29 cellular contexts compared by ENCODE assay signal in the genomic region with DNA sequence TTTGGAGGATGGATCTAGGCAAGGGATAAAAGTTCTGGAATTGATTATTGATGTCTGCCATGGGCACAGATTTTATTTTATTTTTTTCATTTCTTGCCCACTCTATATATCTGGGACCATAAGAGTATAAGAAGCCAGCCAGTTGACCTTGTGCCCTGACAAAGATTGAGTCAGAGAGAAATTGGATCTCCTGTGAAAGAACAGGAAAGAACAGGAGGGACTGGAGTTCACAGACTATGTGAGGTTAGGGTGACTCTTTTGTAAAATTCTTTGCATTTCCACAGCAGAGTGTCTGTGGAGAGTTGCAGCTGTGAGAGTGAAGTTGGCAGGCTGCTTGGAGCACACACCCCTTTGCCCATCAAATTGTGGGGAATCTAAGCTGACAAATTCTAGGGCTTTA.
"Had no signal": no experiment of that assay in that cellular context is flagged by ENCODE, and none has a peak within 500 bp of the region (broad histone marks: within the 10 kb centered on the region; RNA-seq: fewer than 3 reads in every experiment).

No MANE protein-coding gene starts in this region.

- H3K36me3 Mint-ChIP-seq: activated naive CD8-positive, alpha-beta T cell treated with anti-CD3 and anti-CD28 coated beads for 36 hours had no signal

- H3K9me3 Mint-ChIP-seq: activated CD4-positive, alpha-beta T cell treated with anti-CD3 and anti-CD28 coated beads, Interleukin-2, amount 10 ng/mL, durations not matched to agents 24 days and 14 days; activated naive CD8-positive, alpha-beta T cell treated with anti-CD3 and anti-CD28 coated beads for 36 hours had no signal

- H3K36me3 ChIP-seq: cardiac muscle cell, MG63, WERI-Rb-1 had no signal

- H3K4me3 Mint-ChIP-seq: activated CD4-positive, alpha-beta T cell treated with anti-CD3 and anti-CD28 coated beads, Interleukin-2, amount 10 ng/mL, durations not matched to agents 24 days and 14 days; activated CD8-positive, alpha-beta T cell treated with anti-CD3 and anti-CD28 coated beads for 36 hours; activated naive CD8-positive, alpha-beta T cell treated with anti-CD3 and anti-CD28 coated beads for 36 hours; activated T-cell treated with anti-CD3 and anti-CD28 coated beads, Interleukin-2, amount 50 U/mL, for 72 hours; activated T-helper 17 cell treated with anti-CD3 and anti-CD28 coated beads, Interleukin-2, amount 50 U/mL, for 72 hours had no signal

- H3K27ac ChIP-seq: cardiac muscle cell, PC-9, SK-N-MC, WERI-Rb-1 had no signal

- H3K4me3 ChIP-seq: cardiac muscle cell, MG63, PC-9, SK-N-MC had no signal

- H3K4me1 Mint-ChIP-seq: activated CD4-positive, alpha-beta T cell treated with anti-CD3 and anti-CD28 coated beads, Interleukin-2, amount 10 ng/mL, durations not matched to agents 24 days and 14 days; activated naive CD8-positive, alpha-beta T cell treated with anti-CD3 and anti-CD28 coated beads for 36 hours; activated T-helper 17 cell treated with anti-CD3 and anti-CD28 coated beads, Interleukin-2, amount 50 U/mL, for 72 hours had no signal

- H3K9me3 ChIP-seq: MG63 had no signal

- H3K27ac Mint-ChIP-seq: activated CD4-positive, alpha-beta T cell treated with anti-CD3 and anti-CD28 coated beads, Interleukin-2, amount 10 ng/mL, durations not matched to agents 24 days and 14 days; activated CD8-positive, alpha-beta T cell treated with anti-CD3 and anti-CD28 coated beads for 36 hours; activated naive CD8-positive, alpha-beta T cell treated with anti-CD3 and anti-CD28 coated beads for 36 hours; activated T-cell treated with anti-CD3 and anti-CD28 coated beads, Interleukin-2, amount 50 U/mL, for 72 hours; activated T-helper 17 cell treated with anti-CD3 and anti-CD28 coated beads, Interleukin-2, amount 50 U/mL, for 72 hours had no signal

- H2AFZ ChIP-seq: PC-9 had no signal

- H3K4me2 ChIP-seq: PC-9 had no signal

- DNase-seq: activated CD4-positive, alpha-beta T cell treated with anti-CD3 and anti-CD28 coated beads, Interleukin-2, amount 10 ng/mL, durations not matched to agents 24 days and 14 days; activated CD4-positive, alpha-beta T cell treated with anti-CD3 and anti-CD28 coated beads, Interleukin-2, amount 50 U/mL, for 4 hours; activated CD8-positive, alpha-beta T cell treated with anti-CD3 and anti-CD28 coated beads for 36 hours; activated effector memory CD4-positive, alpha-beta T cell treated with anti-CD3 and anti-CD28 coated beads, Interleukin-2, amount 50 U/mL, for 16 hours; activated naive CD4-positive, alpha-beta T cell; activated naive CD4-positive, alpha-beta T cell treated with anti-CD3 and anti-CD28 coated beads, Interleukin-2, amount 50 U/mL, for 16 hours; activated naive CD8-positive, alpha-beta T cell treated with anti-CD3 and anti-CD28 coated beads for 36 hours; activated T-cell treated with anti-CD3 and anti-CD28 coated beads, Interleukin-2, amount 50 U/mL, for 1 hour; activated T-cell treated with anti-CD3 and anti-CD28 coated beads, Interleukin-2, amount 50 U/mL, for 72 hours; amniotic stem cell; aorta; Karpas-422; KBM-7; MG63; NCI-H1092; NCI-H1436 treated with DMSO at 0.1 percent for 48 hours; NCI-H1694 treated with DMSO at 0.1 percent for 48 hours; NCI-H2029; NCI-H510A; NCI-H526; NCI-H748 treated with DMSO at 0.1 percent for 48 hours; NK-92 treated with Interleukin-12 subunit alpha and Interleukin-12 subunit beta, amount 100 ng/mL, for 24 hours; PC-9; Right ventricle myocardium superior; T1000 had no signal

- ATAC-seq: activated CD8-positive, alpha-beta T cell treated with anti-CD3 and anti-CD28 coated beads for 36 hours; activated T-cell treated with anti-CD3 and anti-CD28 coated beads, Interleukin-2, amount 50 U/mL, for 72 hours; activated T-helper 17 cell treated with anti-CD3 and anti-CD28 coated beads, Interleukin-2, amount 50 U/mL, for 72 hours had no signal

- H3K27me3 Mint-ChIP-seq: activated CD4-positive, alpha-beta T cell treated with anti-CD3 and anti-CD28 coated beads, Interleukin-2, amount 10 ng/mL, durations not matched to agents 24 days and 14 days; activated CD8-positive, alpha-beta T cell treated with anti-CD3 and anti-CD28 coated beads for 36 hours; activated naive CD8-positive, alpha-beta T cell treated with anti-CD3 and anti-CD28 coated beads for 36 hours; activated T-helper 17 cell treated with anti-CD3 and anti-CD28 coated beads, Interleukin-2, amount 50 U/mL, for 72 hours had no signal

- H3K27me3 ChIP-seq: cardiac muscle cell, MG63 had no signal
